In genomic region chr21:44011774-44012473, GRCh38 we compare ENCODE assay signal across 8 cellular contexts. TPM values are rescaled to one million over a fixed set of nuclear protein-coding genes. Genes with fewer than 3 reads are reported as not detected.
DNase-seq lines count a peak whose midpoint lies in the region; ATAC-seq and TF ChIP-seq lines count a peak whose summit lies in the region.

TSS of gene TRAPPC10 (plus strand) at chr21:44012309. CDS start at chr21:44012494, 185 bp downstream.

- no peaks in the 10 kb centered on the region for H3K27me3 ChIP-seq in spleen (replicated peaks in 1 of 7)

- ATAC-seq in GM18517 (IDR thresholded peaks at IDR 0.05; ENCODE audit: unreplicated experiment): peak; percentile 50
- ATAC-seq in HG03039 (IDR thresholded peaks at IDR 0.05; ENCODE audit: unreplicated experiment): peak; percentile 58

- whole genome bisulfite sequencing in spleen, 5 donors: 0 to 1% (median 1%) methylated on average over 39 to 96 of the region's 96 CpGs

- H3K4me1 ChIP-seq in spleen: peaks cover 34 to 64% (median 53%) of the 10 kb centered on the region in 6 donors

- peak within 1 kb of the TSS; percentile 85 to 95 (median 89) for H3K4me3 ChIP-seq in spleen

- no peak for TF ChIP-seq CTCF in spleen (IDR thresholded peaks at IDR 0.05 in 8 of 11, conservative IDR thresholded peaks at IDR 0.05 in 3 of 11)

- intact Hi-C loops in spleen (cut with DNase I; ENCODE audit: low total_unique reads): no loop called here

- H3K9me3 ChIP-seq in spleen: no peaks in the 10 kb centered on the region

- no peaks in the 10 kb centered on the region for H3K36me3 ChIP-seq in spleen

- peak; percentile 78 for DNase-seq in A172 (ENCODE audit: low spot score)
- peak; percentile 87 for DNase-seq in NCI-H2227 treated with DMSO at 0.1 percent for 48 hours (lab: John Stamatoyannopoulos, UW)
- peak; percentile 59 to 73 (median 67) for DNase-seq in activated CD4-positive, CD25-positive, alpha-beta regulatory T cell (lab: John Stamatoyannopoulos, UW)
- DNase-seq in caudate nucleus (lab: John Stamatoyannopoulos, UW): peak in 57 of 61 donors; percentile 25 to 88 (median 73)
- peak; percentile 90 for DNase-seq in iris pigment epithelial cell (ENCODE audit: low read depth)
- DNase-seq in spleen: peak; percentile 96

- TF ChIP-seq POLR2A in spleen (IDR thresholded peaks at IDR 0.05): peak in 2 of 3 donors; percentile 70 to 92

- H3K27ac ChIP-seq in caudate nucleus (ENCODE audit: low read depth, low read length) (peak within 1 kb of the TSS; percentile 90), spleen (peak within 1 kb of the TSS; percentile 85 to 99 (median 97))

RNA-seq across cellular contexts. Expression of gene TRAPPC10, which starts in this region (rescaled TPM):
- 30.3 and 34.7 TPM in 2 replicates for total RNA-seq in A172 (2014; rRNA removed; shearing (Covaris generic))
- total RNA-seq in spleen: 10 to 100 TPM; 62.2 to 83.2 (median 67.1) TPM
- polyA plus RNA-seq in spleen: 10 to 100 TPM in 1 of 3 donors, 1 to 10 TPM in 2; 6.0 to 10.4 (median 6.3) TPM

Comparison
In these comparisons a context has a peak if more than half of its experiments do, and no peak if none do; other contexts are left out.
1. Peak in every context shown above with its lines: DNase-seq, ATAC-seq, H3K4me3 ChIP-seq and H3K27ac ChIP-seq.